ENCODE assay signal across 8 cellular contexts in the genomic region with DNA sequence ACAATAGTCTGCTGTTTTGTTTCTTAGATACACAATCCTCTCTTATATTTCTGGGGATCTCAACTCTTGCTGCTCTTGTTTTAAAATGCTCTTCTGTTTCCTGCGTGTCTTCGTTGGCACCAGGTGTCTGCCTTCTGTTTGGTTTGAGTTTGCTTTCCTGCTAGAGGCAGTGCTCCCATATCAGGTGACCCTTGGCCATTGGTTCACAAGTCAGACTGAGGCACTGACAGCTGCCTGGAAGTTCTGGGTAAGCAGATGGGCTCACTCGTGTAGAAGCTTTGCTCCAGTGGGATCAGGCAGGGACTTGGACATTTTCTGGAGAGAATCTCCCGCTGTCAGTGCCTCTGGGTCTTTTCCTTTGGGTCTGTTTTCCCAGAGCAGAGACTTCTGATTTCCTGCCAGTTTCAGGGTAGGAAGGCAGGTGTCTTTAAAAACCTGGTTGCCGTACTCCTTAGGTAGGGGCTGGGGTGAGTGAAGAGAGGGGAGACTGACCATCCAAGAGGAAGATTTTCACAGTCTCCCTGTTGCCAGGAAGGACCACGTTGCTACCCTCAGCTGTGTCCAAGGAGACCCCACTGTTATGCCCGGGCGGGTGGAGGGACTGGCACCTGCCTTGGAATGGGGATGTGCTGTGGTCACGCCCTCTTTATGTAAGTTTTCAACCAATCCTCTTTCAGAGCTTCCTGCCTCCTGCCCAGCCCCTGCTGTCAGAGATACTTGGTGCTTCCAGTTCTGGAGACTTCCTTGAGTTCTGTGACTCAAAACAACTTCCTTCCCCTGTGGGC.
DNase-seq lines count a peak whose midpoint lies in the region; ATAC-seq, FAIRE-seq and TF ChIP-seq lines count a peak whose summit lies in the region.
"Not testable (repeated sequence)": the region's sequence is repeated elsewhere in the genome, so short reads cannot be mapped to it uniquely, and the experiment has no call there.

No MANE protein-coding gene starts in this region.

- not testable (repeated sequence) for TF ChIP-seq EP300 in A549 (IDR thresholded peaks at IDR 0.05)

- peak; percentile 94 for FAIRE-seq in A549 (lab: Jason Lieb, UNC)

- CTCF ChIA-PET in A549 (lab: Yijun Ruan, JAX): interaction anchor here (1.1 to 1.8 kb wide), 2 partner anchors 14 to 37 kb away, joined by 4 to 11 read pairs; no protein-coding TSS in a partner anchor

- not testable (repeated sequence) for TF ChIP-seq CTCF in A549 (IDR thresholded peaks at IDR 0.05); foreskin keratinocyte (conservative IDR thresholded peaks at IDR 0.05); neural progenitor cell (IDR thresholded peaks at IDR 0.05)

- peaks cover 56% of the 10 kb centered on the region for H3K27me3 Mint-ChIP-seq in dendritic cell treated with granulocyte-macrophage colony-stimulating factor and Interleukin-4, amounts not matched to agents 40 ng/mL and 50 ng/mL, for 4 days
- H3K27me3 Mint-ChIP-seq in neural progenitor cell (ENCODE audit: insufficient read depth, low read depth): not testable (repeated sequence)

- H3K9ac ChIP-seq in neural progenitor cell: not testable (repeated sequence)

- not testable (repeated sequence) for H3K27ac ChIP-seq in A549, foreskin keratinocyte, neural progenitor cell

- POLR2A ChIA-PET in A549 (lab: Yijun Ruan, JAX): not testable (repeated sequence)

- peak overlapping the region; percentile 48 for H3K27ac Mint-ChIP-seq in dendritic cell treated with granulocyte-macrophage colony-stimulating factor and Interleukin-4, amounts not matched to agents 40 ng/mL and 50 ng/mL, for 4 days
- H3K27ac Mint-ChIP-seq in neural progenitor cell: peak overlapping the region; percentile 44

- H3K4me3 ChIP-seq in A549, neural progenitor cell: not testable (repeated sequence)

- H2AFZ ChIP-seq in neural progenitor cell (replicated peaks): not testable (repeated sequence)

- TF ChIP-seq RAD21 in A549 (conservative IDR thresholded peaks at IDR 0.05 in 1 of 2, IDR thresholded peaks at IDR 0.05 in 1 of 2): not testable (repeated sequence)

- H3K4me1 ChIP-seq in A549, foreskin keratinocyte, neural progenitor cell: not testable (repeated sequence)

- H3K36me3 ChIP-seq in neural progenitor cell: peaks cover 20% of the 10 kb centered on the region

- not testable (repeated sequence) for H4K20me1 ChIP-seq in neural progenitor cell (ENCODE audit: low read depth)

- not testable (repeated sequence) for H3K4me3 Mint-ChIP-seq in dendritic cell treated with granulocyte-macrophage colony-stimulating factor and Interleukin-4, amounts not matched to agents 40 ng/mL and 50 ng/mL, for 4 days; neural progenitor cell

- not testable (repeated sequence) for H3K9me3 Mint-ChIP-seq in dendritic cell treated with granulocyte-macrophage colony-stimulating factor and Interleukin-4, amounts not matched to agents 40 ng/mL and 50 ng/mL, for 4 days
- H3K9me3 Mint-ChIP-seq in neural progenitor cell: peaks cover 17% of the 10 kb centered on the region

- not testable (repeated sequence) for DNase-seq in A549 (ENCODE audit: low read depth in 1 of 2, low spot score in 1 of 2); left colon; neural progenitor cell (ENCODE audit: low spot score)
- DNase-seq in ELR (ENCODE audit: low read depth) (peak; percentile 14), NCI-H2171 (lab: John Stamatoyannopoulos, UW) (peak; percentile 70), SHP77 treated with DMSO at 0.1 percent for 48 hours (lab: John Stamatoyannopoulos, UW) (peak; percentile 34), foreskin keratinocyte (peak in 1 of 2 donors; percentile 44)

- TF ChIP-seq POLR2A in A549 (IDR thresholded peaks at IDR 0.05; ENCODE audit: low read length): not testable (repeated sequence)

- intact Hi-C loops in dendritic cell treated with granulocyte-macrophage colony-stimulating factor and Interleukin-4, amounts not matched to agents 40 ng/mL and 50 ng/mL, for 4 days (cut with micrococcal nuclease); left colon (cut with DNase I, micrococcal nuclease): not testable (repeated sequence)

- H3K4me1 Mint-ChIP-seq in dendritic cell treated with granulocyte-macrophage colony-stimulating factor and Interleukin-4, amounts not matched to agents 40 ng/mL and 50 ng/mL, for 4 days (ENCODE audit: low read depth): peaks cover 48% of the 10 kb centered on the region
- not testable (repeated sequence) for H3K4me1 Mint-ChIP-seq in neural progenitor cell

- H3F3A ChIP-seq in neural progenitor cell (ENCODE audit: low read depth): not testable (repeated sequence)

- H3K79me2 ChIP-seq in neural progenitor cell (ENCODE audit: low read depth): not testable (repeated sequence)

- not testable (repeated sequence) for H3K9me3 ChIP-seq in A549; neural progenitor cell (ENCODE audit: low read depth)

- not testable (repeated sequence) for H3K36me3 Mint-ChIP-seq in dendritic cell treated with granulocyte-macrophage colony-stimulating factor and Interleukin-4, amounts not matched to agents 40 ng/mL and 50 ng/mL, for 4 days (ENCODE audit: low read depth)
- H3K36me3 Mint-ChIP-seq in neural progenitor cell: peaks cover 52% of the 10 kb centered on the region

- not testable (repeated sequence) for H3K27me3 ChIP-seq in foreskin keratinocyte, neural progenitor cell

- not testable (repeated sequence) for H3K4me2 ChIP-seq in A549, neural progenitor cell

- WGBS in A549 (ENCODE audit: missing lambda C conversion rate): 28% methylated on average over 9 of the region's 9 CpGs

- not testable (repeated sequence) for ATAC-seq in A549
- ATAC-seq in foreskin keratinocyte (peak; percentile 52), left colon (peak; percentile 70)
